28 cellular contexts compared by ENCODE assay signal in genomic region chr5:158987231-158987630, GRCh38.
"Had no signal": no experiment of that assay in that cellular context is flagged by ENCODE, and none has a peak within 500 bp of the region (broad histone marks: within the 10 kb centered on the region; RNA-seq: fewer than 3 reads in every experiment).

No MANE protein-coding gene starts in this region.

- H3K27me3 ChIP-seq: ascending aorta, breast epithelium, cardiac muscle cell, colonic mucosa, gastroesophageal sphincter had no signal

- DNase-seq: activated CD4-positive, alpha-beta memory T cell treated with anti-CD3 and anti-CD28 coated beads for 36 hours; activated CD4-positive, alpha-beta T cell treated with anti-CD3 and anti-CD28 coated beads for 36 hours; activated CD4-positive, alpha-beta T cell treated with anti-CD3 and anti-CD28 coated beads, Interleukin-2, amount 10 ng/mL, durations not matched to agents 24 days and 14 days; activated CD4-positive, CD25-positive, alpha-beta regulatory T cell; activated CD4-positive, CD25-positive, alpha-beta regulatory T cell treated with anti-CD3 and anti-CD28 coated beads, Interleukin-2, amount 50 U/mL, for 72 hours; activated CD8-positive, alpha-beta memory T cell treated with anti-CD3 and anti-CD28 coated beads, Interleukin-2, amount 10 ng/mL, durations not matched to agents 7 days and 5 days; activated CD8-positive, alpha-beta memory T cell treated with anti-CD3 and anti-CD28 coated beads, Interleukin-2, amount 50 U/mL, for 4 hours; activated CD8-positive, alpha-beta T cell treated with anti-CD3 and anti-CD28 coated beads, Interleukin-2, amount 10 ng/mL, durations not matched to agents 7 days and 5 days; activated effector memory CD4-positive, alpha-beta T cell treated with anti-CD3 and anti-CD28 coated beads, Interleukin-2, amount 50 U/mL, for 16 hours; activated naive CD4-positive, alpha-beta T cell treated with anti-CD3 and anti-CD28 coated beads for 36 hours; activated naive CD8-positive, alpha-beta T cell treated with anti-CD3 and anti-CD28 coated beads for 36 hours; activated T-cell treated with anti-CD3 and anti-CD28 coated beads, Interleukin-2, amount 50 U/mL, for 1 hour; activated T-cell treated with anti-CD3 and anti-CD28 coated beads, Interleukin-2, amount 50 U/mL, for 48 hours; central memory CD4-positive, alpha-beta T cell; cerebellar nuclear complex; colonic mucosa; effector CD8-positive, alpha-beta T cell; esophagus squamous epithelium; foreskin melanocyte; head of caudate nucleus; T-helper 2 cell had no signal

- H3K36me3 ChIP-seq: ascending aorta, breast epithelium, cardiac muscle cell, colonic mucosa, esophagus squamous epithelium, gastroesophageal sphincter had no signal

- H3K4me1 ChIP-seq: breast epithelium, colonic mucosa had no signal

- H3K9me3 ChIP-seq: ascending aorta, breast epithelium, colonic mucosa, esophagus squamous epithelium, gastroesophageal sphincter had no signal

- FAIRE-seq: endometrium, endothelial cell of umbilical vein had no signal

- H3K27ac ChIP-seq: ascending aorta, cardiac muscle cell, colonic mucosa, epithelial cell of prostate, esophagus squamous epithelium, gastroesophageal sphincter had no signal

- H3K4me3 ChIP-seq: ascending aorta, breast epithelium, cardiac muscle cell, colonic mucosa, esophagus squamous epithelium, gastroesophageal sphincter had no signal

- ATAC-seq: activated CD4-positive, alpha-beta T cell treated with anti-CD3 and anti-CD28 coated beads for 36 hours; activated CD8-positive, alpha-beta memory T cell treated with anti-CD3 and anti-CD28 coated beads, Interleukin-2, amount 10 ng/mL, durations not matched to agents 7 days and 5 days; activated CD8-positive, alpha-beta T cell treated with anti-CD3 and anti-CD28 coated beads, Interleukin-2, amount 10 ng/mL, durations not matched to agents 7 days and 5 days; gastroesophageal sphincter had no signal
